Comparison of ENCODE assay signal across 15 cellular contexts in the genomic region with DNA sequence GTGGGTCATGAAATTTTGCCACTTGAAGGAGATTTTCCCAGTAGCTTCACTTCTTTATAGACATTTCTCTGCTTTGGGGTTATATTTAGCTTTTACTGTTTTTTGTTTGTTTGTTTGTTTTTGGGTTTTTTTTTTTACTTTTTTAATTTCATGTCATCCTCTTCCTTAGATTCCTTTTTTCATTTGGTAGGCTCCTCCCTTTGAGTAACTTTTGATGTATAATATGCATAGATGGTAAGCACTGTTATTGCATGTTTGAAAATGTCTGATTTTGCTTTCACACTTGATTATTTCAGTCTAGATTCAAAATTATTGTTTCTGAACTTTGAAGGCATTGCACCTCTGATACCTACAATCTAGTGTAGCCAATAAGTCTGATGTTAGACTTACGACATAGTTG.
"Had no signal": no experiment of that assay in that cellular context is flagged by ENCODE, and none has a peak within 500 bp of the region (broad histone marks: within the 10 kb centered on the region; RNA-seq: fewer than 3 reads in every experiment).

No MANE protein-coding gene starts in this region.

- ATAC-seq: upper lobe of right lung had no signal

- DNase-seq: activated CD4-positive, alpha-beta T cell treated with anti-CD3 and anti-CD28 coated beads, Interleukin-2, amount 10 ng/mL, durations not matched to agents 7 days and 5 days; activated CD4-positive, CD25-positive, alpha-beta regulatory T cell; activated CD8-positive, alpha-beta memory T cell treated with anti-CD3 and anti-CD28 coated beads for 24 hours; activated naive CD4-positive, alpha-beta T cell treated with Interleukin-2 at 50 U/mL for 16 hours; activated T-cell treated with anti-CD3 and anti-CD28 coated beads for 4 hours; foreskin melanocyte; mesendoderm; nephron progenitor cell; retina; stimulated activated CD4-positive, alpha-beta T cell treated with anti-CD3 and anti-CD28 coated beads, Interleukin-15, amount 100 ng/mL, for 24 hours; stimulated activated CD4-positive, alpha-beta T cell treated with anti-CD3 and anti-CD28 coated beads, Interleukin-4, amount 100 ng/mL, for 24 hours; stomach; testis; upper lobe of right lung had no signal

- H3K4me3 Mint-ChIP-seq: activated CD4-positive, alpha-beta T cell treated with anti-CD3 and anti-CD28 coated beads, Interleukin-2, amount 10 ng/mL, durations not matched to agents 7 days and 5 days; nephron progenitor cell; T-helper 1 cell treated with Interleukin-12 subunit alpha and Interleukin-12 subunit beta and Interleukin-4 antibody, amounts not matched to agents 30 μg/mL and 1 μg/mL, for 36 hours had no signal

- H3K27ac Mint-ChIP-seq: activated CD4-positive, alpha-beta T cell treated with anti-CD3 and anti-CD28 coated beads, Interleukin-2, amount 10 ng/mL, durations not matched to agents 7 days and 5 days; nephron progenitor cell; T-helper 1 cell treated with Interleukin-12 subunit alpha and Interleukin-12 subunit beta and Interleukin-4 antibody, amounts not matched to agents 30 μg/mL and 1 μg/mL, for 36 hours had no signal

- H3K9me3 Mint-ChIP-seq: activated CD4-positive, alpha-beta T cell treated with anti-CD3 and anti-CD28 coated beads, Interleukin-2, amount 10 ng/mL, durations not matched to agents 7 days and 5 days; nephron progenitor cell; T-helper 1 cell treated with Interleukin-12 subunit alpha and Interleukin-12 subunit beta and Interleukin-4 antibody, amounts not matched to agents 30 μg/mL and 1 μg/mL, for 36 hours had no signal
